In the genomic region with DNA sequence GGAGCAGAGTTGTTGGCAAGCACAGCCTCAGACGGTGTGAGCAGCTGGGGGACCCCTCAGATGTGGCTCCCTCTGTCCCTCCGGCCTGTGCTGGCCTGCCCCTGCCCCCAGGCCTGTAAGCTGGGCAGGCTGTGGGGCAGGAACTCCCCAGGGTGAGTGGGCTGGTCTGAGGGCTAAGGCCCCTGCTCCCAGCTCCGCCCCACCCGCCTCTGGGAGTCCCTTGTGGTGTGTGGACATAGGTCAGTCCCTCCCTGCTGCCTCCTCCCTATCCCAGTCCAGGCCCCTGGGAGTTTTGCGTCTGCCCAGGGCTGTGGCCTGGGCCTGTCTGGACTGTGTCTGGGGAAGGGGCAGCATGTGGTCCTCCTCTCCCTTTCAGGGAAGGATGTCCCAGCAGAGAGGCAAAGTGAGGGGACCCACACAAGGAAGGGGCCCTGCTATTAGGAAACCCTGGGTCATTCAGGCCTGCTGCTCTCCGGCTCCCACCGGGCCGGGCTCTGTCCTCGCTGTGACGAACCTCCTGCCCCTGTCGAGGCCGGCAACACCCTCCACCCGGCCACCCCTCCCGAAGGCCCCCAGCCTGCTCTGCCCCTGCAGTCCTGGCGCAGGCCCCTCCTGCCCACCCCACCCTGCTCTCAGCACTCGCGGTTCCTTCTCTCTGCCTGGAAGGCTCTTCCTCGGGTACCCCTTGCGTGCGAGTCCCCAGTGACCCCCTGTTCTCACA, we compare ENCODE assay signal across 1 cellular context.
TF ChIP-seq lines count a peak whose summit lies in the region.

No MANE protein-coding gene starts in this region.

TF ChIP-seq in HEK293, 187 proteins besides CTCF, POLR2A, EP300 and RAD21 (continued from another document):
- TF ChIP-seq, protein P1, sequence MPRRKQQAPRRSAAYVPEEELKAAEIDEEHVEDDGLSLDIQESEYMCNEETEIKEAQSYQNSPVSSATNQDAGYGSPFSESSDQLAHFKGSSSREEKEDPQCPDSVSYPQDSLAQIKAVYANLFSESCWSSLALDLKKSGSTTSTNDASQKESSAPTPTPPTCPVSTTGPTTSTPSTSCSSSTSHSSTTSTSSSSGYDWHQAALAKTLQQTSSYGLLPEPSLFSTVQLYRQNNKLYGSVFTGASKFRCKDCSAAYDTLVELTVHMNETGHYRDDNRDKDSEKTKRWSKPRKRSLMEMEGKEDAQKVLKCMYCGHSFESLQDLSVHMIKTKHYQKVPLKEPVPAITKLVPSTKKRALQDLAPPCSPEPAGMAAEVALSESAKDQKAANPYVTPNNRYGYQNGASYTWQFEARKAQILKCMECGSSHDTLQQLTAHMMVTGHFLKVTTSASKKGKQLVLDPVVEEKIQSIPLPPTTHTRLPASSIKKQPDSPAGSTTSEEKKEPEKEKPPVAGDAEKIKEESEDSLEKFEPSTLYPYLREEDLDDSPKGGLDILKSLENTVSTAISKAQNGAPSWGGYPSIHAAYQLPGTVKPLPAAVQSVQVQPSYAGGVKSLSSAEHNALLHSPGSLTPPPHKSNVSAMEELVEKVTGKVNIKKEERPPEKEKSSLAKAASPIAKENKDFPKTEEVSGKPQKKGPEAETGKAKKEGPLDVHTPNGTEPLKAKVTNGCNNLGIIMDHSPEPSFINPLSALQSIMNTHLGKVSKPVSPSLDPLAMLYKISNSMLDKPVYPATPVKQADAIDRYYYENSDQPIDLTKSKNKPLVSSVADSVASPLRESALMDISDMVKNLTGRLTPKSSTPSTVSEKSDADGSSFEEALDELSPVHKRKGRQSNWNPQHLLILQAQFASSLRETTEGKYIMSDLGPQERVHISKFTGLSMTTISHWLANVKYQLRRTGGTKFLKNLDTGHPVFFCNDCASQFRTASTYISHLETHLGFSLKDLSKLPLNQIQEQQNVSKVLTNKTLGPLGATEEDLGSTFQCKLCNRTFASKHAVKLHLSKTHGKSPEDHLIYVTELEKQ (tag by site-specific recombination; IDR thresholded peaks at IDR 0.05; ENCODE audit: borderline replicate concordance): no peak
TF ChIP-seq in HEK293: peak in this region for 3.
